Comparison of ENCODE assay signal across 20 cellular contexts in the genomic region with DNA sequence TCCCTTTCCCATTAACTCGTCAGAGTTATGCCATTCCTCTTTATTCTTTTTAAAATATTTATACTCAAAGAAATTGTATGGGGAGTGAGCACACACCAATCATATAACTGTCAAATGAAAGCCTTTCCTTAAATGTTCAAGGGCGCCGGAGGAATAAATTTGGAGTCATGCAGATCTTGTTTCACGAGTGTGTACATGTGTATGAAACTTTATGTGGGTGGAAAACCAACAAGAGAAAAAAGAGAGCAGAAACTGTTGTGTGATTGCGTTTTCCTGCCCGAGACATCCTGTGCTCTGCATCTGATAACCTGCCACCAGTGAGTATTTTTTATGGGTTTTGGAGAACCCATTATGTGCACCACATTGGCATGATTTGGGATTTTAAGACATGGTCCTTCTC.
"Had no signal": no experiment of that assay in that cellular context is flagged by ENCODE, and none has a peak within 500 bp of the region (broad histone marks: within the 10 kb centered on the region; RNA-seq: fewer than 3 reads in every experiment).

No MANE protein-coding gene starts in this region.

- H3K9ac ChIP-seq: KMS-11 had no signal

- H3K27me3 ChIP-seq: ascending aorta, body of pancreas, cardiac muscle cell had no signal

- H3K4me1 ChIP-seq: ascending aorta, body of pancreas had no signal

- H3K36me3 ChIP-seq: ascending aorta, cardiac muscle cell had no signal

- H3K27ac ChIP-seq: ascending aorta, body of pancreas, cardiac muscle cell, KMS-11, VCaP had no signal

- ATAC-seq: activated naive CD8-positive, alpha-beta T cell treated with anti-CD3 and anti-CD28 coated beads, Interleukin-2, amount 50 U/mL, for 24 hours; activated T-cell treated with anti-CD3 and anti-CD28 coated beads, Interleukin-2, amount 50 U/mL, for 4 hours; body of pancreas; PC-3 had no signal

- H3K4me3 ChIP-seq: ascending aorta, body of pancreas, cardiac muscle cell had no signal

- H3K9me3 ChIP-seq: body of pancreas had no signal

- H3K4me2 ChIP-seq: KMS-11 had no signal

- DNase-seq: activated CD4-positive, alpha-beta memory T cell treated with anti-CD3 and anti-CD28 coated beads for 36 hours; activated CD4-positive, alpha-beta T cell treated with anti-CD3 and anti-CD28 coated beads, Interleukin-2, amount 10 ng/mL, durations not matched to agents 7 days and 5 days; activated CD4-positive, CD25-positive, alpha-beta regulatory T cell; activated CD8-positive, alpha-beta memory T cell treated with anti-CD3 and anti-CD28 coated beads for 24 hours; activated effector memory CD4-positive, alpha-beta T cell treated with anti-CD3 and anti-CD28 coated beads, Interleukin-2, amount 50 U/mL, for 16 hours; activated naive CD4-positive, alpha-beta T cell treated with Interleukin-2 at 50 U/mL for 16 hours; activated naive CD8-positive, alpha-beta T cell treated with anti-CD3 and anti-CD28 coated beads, Interleukin-2, amount 50 U/mL, for 24 hours; activated T-cell treated with anti-CD3 and anti-CD28 coated beads, Interleukin-2, amount 50 U/mL, for 4 hours; amniotic stem cell; body of pancreas; NCI-H1092; NCI-H1930; NCI-H69; NK-92 treated with Interleukin-12 subunit alpha and Interleukin-12 subunit beta, amount 100 ng/mL, for 24 hours; PC-3; SHP77 treated with DMSO at 0.1 percent for 48 hours had no signal
